Comparison of ENCODE assay signal across 10 cellular contexts in genomic region chr3:158152186-158152585, GRCh38. TPM values are rescaled to one million over a fixed set of nuclear protein-coding genes. Genes with fewer than 3 reads are reported as not detected.
DNase-seq lines count a peak whose midpoint lies in the region; ATAC-seq and TF ChIP-seq lines count a peak whose summit lies in the region.
"Had no signal": no experiment of that assay in that cellular context is flagged by ENCODE, and none has a peak within 500 bp of the region (broad histone marks: within the 10 kb centered on the region; RNA-seq: fewer than 3 reads in every experiment).

No MANE protein-coding gene starts in this region.

- peak; percentile 50 for ATAC-seq in GM21423 (IDR thresholded peaks at IDR 0.05; ENCODE audit: unreplicated experiment)

- TF ChIP-seq CTCF in foreskin fibroblast (IDR thresholded peaks at IDR 0.05; ENCODE audit: low read depth, low read length): no peak
- TF ChIP-seq CTCF in lower leg skin (IDR thresholded peaks at IDR 0.05): no peak

- intact Hi-C loops in lower leg skin (cut with DNase I; ENCODE audit: low total_unique reads): no loop called here

- TF ChIP-seq POLR2A in lower leg skin (IDR thresholded peaks at IDR 0.05): no peak

- H3K4me3 ChIP-seq in foreskin fibroblast (ENCODE audit: low read depth in 1 of 2, low read length in 2 of 2): no peak overlapping the region
- no peak overlapping the region for H3K4me3 ChIP-seq in lower leg skin (ENCODE audit: low read depth, poor library complexity, severe bottlenecking)

- 75 to 81% methylated on average over 2 of the region's 2 CpGs for WGBS in lower leg skin, 2 donors

- peak; percentile 29 for DNase-seq in GM04503 (ENCODE audit: low read depth)
- DNase-seq in HK-2 (ENCODE audit: unreplicated experiment): peak; percentile 8
- DNase-seq in foreskin fibroblast: peak; percentile 53 to 72
- DNase-seq in NCI-H1048 (lab: John Stamatoyannopoulos, UW): no peak
- DNase-seq in lower leg skin (ENCODE audit: low spot score in 2 of 2): no peak
- no peak for DNase-seq in activated effector memory CD4-positive, alpha-beta T cell treated with Interleukin-2 at 50 U/mL for 16 hours
- DNase-seq in SIG-M5 treated with dmso at 0.1 percent for 504 hours (lab: John Stamatoyannopoulos, UW; ENCODE audit: unreplicated experiment): no peak
- DNase-seq: DMS153 had no signal

RNA-seq across cellular contexts. Expression of gene RSRC1, which starts 42.3 kb away (rescaled TPM):
- total RNA-seq in lower leg skin: 10 to 100 TPM; 23.5 to 31.8 (median 26.6) TPM

RNA-seq across cellular contexts. Expression of gene SHOX2, which starts 46.0 kb away (rescaled TPM):
- total RNA-seq in lower leg skin: 1 to 10 TPM; 1.2 to 2.7 (median 1.9) TPM
- total RNA-seq: dermis microvascular lymphatic vessel endothelial cell had no signal

Comparison
In these comparisons a context has a peak if more than half of its experiments do, and no peak if none do; other contexts are left out.
1. DNase-seq: peak in GM04503 (single experiment), HK-2 (single experiment) and foreskin fibroblast (2 of 2); none in NCI-H1048 (single experiment), lower leg skin (0 of 2), activated effector memory CD4-positive, alpha-beta T cell treated with Interleukin-2 at 50 U/mL for 16 hours (single experiment) and SIG-M5 treated with dmso at 0.1 percent for 504 hours (single experiment).